ENCODE assay signal across 8 cellular contexts in the genomic region with DNA sequence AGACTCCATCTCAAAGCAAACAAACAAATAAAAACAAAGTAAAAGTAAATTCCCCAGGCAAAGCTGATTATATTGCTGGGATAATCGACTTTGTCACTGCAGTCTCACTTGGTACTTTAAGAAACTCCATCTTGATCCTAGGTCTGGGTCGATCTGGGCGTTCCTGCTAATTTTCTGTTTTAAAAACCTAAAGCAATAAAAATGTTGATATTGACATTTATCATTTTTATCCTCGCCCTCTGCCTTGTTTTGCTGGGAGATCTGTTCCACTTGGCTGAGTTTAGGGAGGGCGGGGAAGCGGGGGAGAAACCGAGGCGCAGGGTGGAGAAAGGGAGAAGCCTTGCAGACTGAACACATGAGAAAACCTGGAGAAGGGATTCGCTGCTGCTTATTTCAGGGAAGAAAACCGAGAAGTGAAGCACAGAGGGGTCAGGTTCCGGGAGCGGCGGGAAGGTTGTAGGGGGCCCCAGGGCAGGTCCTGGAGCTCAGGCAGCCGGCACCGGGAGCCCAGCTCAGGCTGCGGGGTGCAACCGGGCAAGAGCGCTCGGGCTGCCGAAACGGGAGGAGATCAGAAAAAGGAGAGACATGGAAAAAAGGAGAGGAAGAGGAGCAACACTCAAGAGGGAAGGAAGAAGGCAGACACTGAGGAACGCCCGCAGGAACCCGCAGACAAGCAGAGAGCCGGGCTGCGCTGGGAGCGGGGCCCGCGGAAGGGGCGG. TPM values are rescaled to one million over a fixed set of nuclear protein-coding genes. Genes with fewer than 3 reads are reported as not detected.
DNase-seq lines count a peak whose midpoint lies in the region; ATAC-seq, FAIRE-seq and TF ChIP-seq lines count a peak whose summit lies in the region.

No MANE protein-coding gene starts in this region.

- H3K4me1 ChIP-seq in BE2C = peaks cover 11% of the 10 kb centered on the region
- H3K4me1 ChIP-seq in stomach = peaks cover 13 to 34% (median 26%) of the 10 kb centered on the region in 4 donors

- no peak for FAIRE-seq in bronchial epithelial cell (lab: Jason Lieb, UNC)

- H3K27me3 ChIP-seq in BE2C = no peaks in the 10 kb centered on the region
- no peaks in the 10 kb centered on the region for H3K27me3 ChIP-seq in bronchial epithelial cell (ENCODE audit: control insufficient read depth, insufficient read depth, low read length)
- no peaks in the 10 kb centered on the region for H3K27me3 ChIP-seq in stomach

- 1 to 4% (median 2%) methylated on average over 25 to 30 of the region's 30 CpGs for WGBS in stomach, 5 donors

- no peak for TF ChIP-seq CTCF in BE2C (IDR thresholded peaks at IDR 0.05; ENCODE audit: low read depth, low read length)
- TF ChIP-seq CTCF in bronchial epithelial cell (IDR thresholded peaks at IDR 0.05; ENCODE audit: insufficient read depth, low read length, severe bottlenecking) = no peak
- no peak for TF ChIP-seq CTCF in stomach (IDR thresholded peaks at IDR 0.05)

- TF ChIP-seq POLR2A in GM18526 (IDR thresholded peaks at IDR 0.05; ENCODE audit: extremely low read depth, insufficient read length) = peak; percentile 78
- peak in 1 of 4 donors; percentile 59 for TF ChIP-seq POLR2A in stomach (IDR thresholded peaks at IDR 0.05)

- ATAC-seq in HG02973 (IDR thresholded peaks at IDR 0.05; ENCODE audit: unreplicated experiment) (peak; percentile 5), left colon (peak; percentile 8)

- H3K9me3 ChIP-seq in BE2C = no peaks in the 10 kb centered on the region
- H3K9me3 ChIP-seq in stomach = no peaks in the 10 kb centered on the region

- peak overlapping the region; percentile 81 for H3K4me3 ChIP-seq in BE2C (ENCODE audit: low read depth, low read length)
- peak overlapping the region; percentile 65 for H3K4me3 ChIP-seq in bronchial epithelial cell (ENCODE audit: low read depth, low read length)
- H3K4me3 ChIP-seq in stomach = peak overlapping the region; percentile 69 to 91 (median 78)

- peak overlapping the region; percentile 96 to 100 (median 100) for H3K27ac ChIP-seq in stomach

- no peak for DNase-seq in BE2C
- DNase-seq in NCI-H226 = peak; percentile 48
- peak; percentile 18 for DNase-seq in bronchial epithelial cell (ENCODE audit: low read depth)
- peak in 1 of 2 donors; percentile 55 for DNase-seq in left colon
- no peak for DNase-seq in stomach
- no peak for DNase-seq in activated CD4-positive, alpha-beta T cell treated with anti-CD3 and anti-CD28 coated beads, Interleukin-2, amount 50 U/mL, for 1 hour

- intact Hi-C loops in left colon (cut with DNase I, micrococcal nuclease) (no loop called here), stomach (cut with DNase I; ENCODE audit: low total_unique reads) (no loop called here)

- no peak for TF ChIP-seq EP300 in stomach (IDR thresholded peaks at IDR 0.05)

- H3K36me3 ChIP-seq in BE2C (no peaks in the 10 kb centered on the region), bronchial epithelial cell (ENCODE audit: control insufficient read depth, insufficient read depth, low read length) (no peaks in the 10 kb centered on the region), stomach (no peaks in the 10 kb centered on the region)

RNA-seq across cellular contexts. Expression of a gene that starts 27.4 kb away (rescaled TPM):
- 35.5 TPM for polyA plus RNA-seq in BE2C (2012; ENCODE audit: insufficient read depth, insufficient read length, low read depth)
- total RNA-seq in bronchial epithelial cell (21.1 and 32.1 TPM in 2 replicates), left colon (10 to 100 TPM; 78.4 to 81.1 TPM), stomach (100 to 1,000 TPM in 3 of 5 donors, 10 to 100 TPM in 2; 74.4 to 248 (median 101) TPM)
- polyA plus RNA-seq in stomach = 1 to 10 TPM; 5.0 to 6.4 (median 6.3) TPM

Comparison
In these comparisons a context has a peak if more than half of its experiments do, and no peak if none do; other contexts are left out.
1. DNase-seq: peak in NCI-H226 (single experiment) and bronchial epithelial cell (single experiment); none in BE2C (single experiment), stomach (single experiment) and activated CD4-positive, alpha-beta T cell treated with anti-CD3 and anti-CD28 coated beads, Interleukin-2, amount 50 U/mL, for 1 hour (single experiment).
2. Peak in every context shown above with its lines, with median percentiles within 50 percentile points of each other: H3K4me3 ChIP-seq.